In genomic region chr21:29265690-29266479, GRCh38 we compare ENCODE assay signal across 13 cellular contexts. TPM values are rescaled to one million over a fixed set of nuclear protein-coding genes. Genes with fewer than 3 reads are reported as not detected.
DNase-seq lines count a peak whose midpoint lies in the region; ATAC-seq and TF ChIP-seq lines count a peak whose summit lies in the region.
"Had no signal": no experiment of that assay in that cellular context is flagged by ENCODE, and none has a peak within 500 bp of the region (broad histone marks: within the 10 kb centered on the region; RNA-seq: fewer than 3 reads in every experiment).

No MANE protein-coding gene starts in this region.

- H3K4me3 Mint-ChIP-seq in activated CD8-positive, alpha-beta T cell treated with anti-CD3 and anti-CD28 coated beads for 36 hours, result no peak overlapping the region
- no peak overlapping the region for H3K4me3 Mint-ChIP-seq in activated CD8-positive, alpha-beta T cell treated with anti-CD3 and anti-CD28 coated beads, Interleukin-2, amount 10 ng/mL, durations not matched to agents 7 days and 5 days
- no peak overlapping the region for H3K4me3 Mint-ChIP-seq in stimulated activated memory B cell treated with anti-CD40 and anti-IgM and Interleukin-4, amounts not matched to agents 10 μg/mL and 1 μg/mL and 100 μg/mL, for 72 hours
- H3K4me3 Mint-ChIP-seq in endothelial cell (ENCODE audit: unreplicated experiment), result no peak overlapping the region
- H3K4me3 Mint-ChIP-seq: GM23338 had no signal

- H3K27me3 Mint-ChIP-seq in activated CD8-positive, alpha-beta T cell treated with anti-CD3 and anti-CD28 coated beads for 36 hours, result no peaks in the 10 kb centered on the region
- peaks cover 3% of the 10 kb centered on the region for H3K27me3 Mint-ChIP-seq in activated CD8-positive, alpha-beta T cell treated with anti-CD3 and anti-CD28 coated beads, Interleukin-2, amount 10 ng/mL, durations not matched to agents 7 days and 5 days (ENCODE audit: low read depth)
- H3K27me3 Mint-ChIP-seq in stimulated activated memory B cell treated with anti-CD40 and anti-IgM and Interleukin-4, amounts not matched to agents 10 μg/mL and 1 μg/mL and 100 μg/mL, for 72 hours, result no peaks in the 10 kb centered on the region
- H3K27me3 Mint-ChIP-seq in endothelial cell (ENCODE audit: unreplicated experiment), result peaks cover 7% of the 10 kb centered on the region

- H3K4me1 Mint-ChIP-seq in activated CD8-positive, alpha-beta T cell treated with anti-CD3 and anti-CD28 coated beads for 36 hours (ENCODE audit: low read depth), result peaks cover 9% of the 10 kb centered on the region
- H3K4me1 Mint-ChIP-seq in activated CD8-positive, alpha-beta T cell treated with anti-CD3 and anti-CD28 coated beads, Interleukin-2, amount 10 ng/mL, durations not matched to agents 7 days and 5 days (ENCODE audit: low read depth), result no peaks in the 10 kb centered on the region
- peaks cover 28% of the 10 kb centered on the region for H3K4me1 Mint-ChIP-seq in stimulated activated memory B cell treated with anti-CD40 and anti-IgM and Interleukin-4, amounts not matched to agents 10 μg/mL and 1 μg/mL and 100 μg/mL, for 72 hours
- H3K4me1 Mint-ChIP-seq in endothelial cell (ENCODE audit: unreplicated experiment), result no peaks in the 10 kb centered on the region
- H3K4me1 Mint-ChIP-seq: GM23338 had no signal

- no peak overlapping the region for H3K27ac ChIP-seq in testis
- H3K27ac ChIP-seq: body of pancreas, pancreas had no signal

- no peaks in the 10 kb centered on the region for H3K9me3 ChIP-seq in testis
- H3K9me3 ChIP-seq: body of pancreas, pancreas had no signal

- H3K27me3 ChIP-seq in testis, result no peaks in the 10 kb centered on the region
- H3K27me3 ChIP-seq: body of pancreas, pancreas had no signal

- 70 to 76% methylated on average over 6 of the region's 6 CpGs for WGBS in testis, 2 donors

- peak; percentile 78 for DNase-seq in activated CD8-positive, alpha-beta T cell treated with anti-CD3 and anti-CD28 coated beads for 36 hours
- DNase-seq in activated CD8-positive, alpha-beta T cell treated with anti-CD3 and anti-CD28 coated beads, Interleukin-2, amount 10 ng/mL, durations not matched to agents 7 days and 5 days, result no peak
- no peak for DNase-seq in testis
- DNase-seq in endothelial cell (ENCODE audit: low spot score), result no peak
- no peak for DNase-seq in cardiac septum (ENCODE audit: low spot score)
- DNase-seq: body of pancreas, left colon, NCI-H1436, pancreas had no signal

- no peaks in the 10 kb centered on the region for H3K4me1 ChIP-seq in testis
- H3K4me1 ChIP-seq: body of pancreas, pancreas had no signal

- peaks cover 4% of the 10 kb centered on the region for H3K9me3 Mint-ChIP-seq in activated CD8-positive, alpha-beta T cell treated with anti-CD3 and anti-CD28 coated beads for 36 hours
- no peaks in the 10 kb centered on the region for H3K9me3 Mint-ChIP-seq in activated CD8-positive, alpha-beta T cell treated with anti-CD3 and anti-CD28 coated beads, Interleukin-2, amount 10 ng/mL, durations not matched to agents 7 days and 5 days (ENCODE audit: insufficient read depth)
- H3K9me3 Mint-ChIP-seq in stimulated activated memory B cell treated with anti-CD40 and anti-IgM and Interleukin-4, amounts not matched to agents 10 μg/mL and 1 μg/mL and 100 μg/mL, for 72 hours, result peaks cover 4% of the 10 kb centered on the region
- no peaks in the 10 kb centered on the region for H3K9me3 Mint-ChIP-seq in endothelial cell (ENCODE audit: unreplicated experiment)
- H3K9me3 Mint-ChIP-seq: GM23338 had no signal

- no peak for TF ChIP-seq CTCF in activated CD8-positive, alpha-beta T cell treated with anti-CD3 and anti-CD28 coated beads for 36 hours (IDR thresholded peaks at IDR 0.05)
- TF ChIP-seq CTCF in testis (IDR thresholded peaks at IDR 0.05) (no peak), endothelial cell (IDR thresholded peaks at IDR 0.05; ENCODE audit: unreplicated experiment) (no peak)

- no peak for TF ChIP-seq POLR2A in testis (IDR thresholded peaks at IDR 0.05)

- POLR2A ChIA-PET in activated CD8-positive, alpha-beta T cell treated with anti-CD3 and anti-CD28 coated beads for 36 hours (lab: Charles Lee), result interaction anchor here (0.8 to 1.4 kb wide), 2 partner anchors 11 to 20 kb away, joined by 3 to 4 read pairs; no protein-coding TSS in a partner anchor
- POLR2A ChIA-PET in activated CD8-positive, alpha-beta T cell treated with anti-CD3 and anti-CD28 coated beads, Interleukin-2, amount 10 ng/mL, durations not matched to agents 7 days and 5 days (lab: Charles Lee), result no interaction called here

- no peak overlapping the region for H3K4me3 ChIP-seq in testis
- H3K4me3 ChIP-seq: body of pancreas, GM23338, pancreas had no signal

- intact Hi-C loops in activated CD8-positive, alpha-beta T cell treated with anti-CD3 and anti-CD28 coated beads for 36 hours (cut with micrococcal nuclease), result no loop called here
- intact Hi-C loops in testis (cut with DNase I; ENCODE audit: low total_unique reads), result no loop called here
- intact Hi-C loops in cardiac septum (cut with DNase I), result no loop called here

- ATAC-seq in activated CD8-positive, alpha-beta T cell treated with anti-CD3 and anti-CD28 coated beads for 36 hours, result peak; percentile 93
- ATAC-seq in activated CD8-positive, alpha-beta T cell treated with anti-CD3 and anti-CD28 coated beads, Interleukin-2, amount 10 ng/mL, durations not matched to agents 7 days and 5 days, result no peak
- ATAC-seq in HG03571 (IDR thresholded peaks at IDR 0.05; ENCODE audit: unreplicated experiment) (peak; percentile 53), esophagus mucosa (peak; percentile 70)
- peak; percentile 63 for ATAC-seq in stimulated activated memory B cell treated with anti-CD40 and anti-IgM and Interleukin-4, amounts not matched to agents 10 μg/mL and 1 μg/mL and 100 μg/mL, for 72 hours
- ATAC-seq: body of pancreas, GM23338, left colon, pancreas had no signal

- peak overlapping the region; percentile 81 for H3K27ac Mint-ChIP-seq in activated CD8-positive, alpha-beta T cell treated with anti-CD3 and anti-CD28 coated beads for 36 hours
- no peak overlapping the region for H3K27ac Mint-ChIP-seq in activated CD8-positive, alpha-beta T cell treated with anti-CD3 and anti-CD28 coated beads, Interleukin-2, amount 10 ng/mL, durations not matched to agents 7 days and 5 days
- peak overlapping the region; percentile 81 for H3K27ac Mint-ChIP-seq in stimulated activated memory B cell treated with anti-CD40 and anti-IgM and Interleukin-4, amounts not matched to agents 10 μg/mL and 1 μg/mL and 100 μg/mL, for 72 hours
- H3K27ac Mint-ChIP-seq in endothelial cell (ENCODE audit: unreplicated experiment), result no peak overlapping the region
- H3K27ac Mint-ChIP-seq: GM23338 had no signal

- no peaks in the 10 kb centered on the region for H3K36me3 ChIP-seq in testis (ENCODE audit: low read depth, missing control alignments)
- H3K36me3 ChIP-seq: pancreas had no signal

- peaks cover 4% of the 10 kb centered on the region for H3K36me3 Mint-ChIP-seq in activated CD8-positive, alpha-beta T cell treated with anti-CD3 and anti-CD28 coated beads for 36 hours (ENCODE audit: low read depth)
- no peaks in the 10 kb centered on the region for H3K36me3 Mint-ChIP-seq in activated CD8-positive, alpha-beta T cell treated with anti-CD3 and anti-CD28 coated beads, Interleukin-2, amount 10 ng/mL, durations not matched to agents 7 days and 5 days (ENCODE audit: low read depth)
- H3K36me3 Mint-ChIP-seq in stimulated activated memory B cell treated with anti-CD40 and anti-IgM and Interleukin-4, amounts not matched to agents 10 μg/mL and 1 μg/mL and 100 μg/mL, for 72 hours, result no peaks in the 10 kb centered on the region
- no peaks in the 10 kb centered on the region for H3K36me3 Mint-ChIP-seq in endothelial cell (ENCODE audit: low read depth, unreplicated experiment)

- CTCF ChIA-PET in activated CD8-positive, alpha-beta T cell treated with anti-CD3 and anti-CD28 coated beads for 36 hours (lab: Charles Lee), result interaction anchor here (1.0 kb wide), 1 partner anchor 22 kb away, joined by 3 read pairs; no protein-coding TSS in a partner anchor
- CTCF ChIA-PET in activated CD8-positive, alpha-beta T cell treated with anti-CD3 and anti-CD28 coated beads, Interleukin-2, amount 10 ng/mL, durations not matched to agents 7 days and 5 days (lab: Charles Lee), result no interaction called here

RNA-seq across cellular contexts. Expression of gene BACH1, which starts 32.8 kb away (rescaled TPM):
- 10 to 100 TPM; 27.3 to 28.2 TPM for total RNA-seq in activated CD8-positive, alpha-beta T cell treated with anti-CD3 and anti-CD28 coated beads for 36 hours
- 10 to 100 TPM; 23.5 to 23.7 TPM for total RNA-seq in activated CD8-positive, alpha-beta T cell treated with anti-CD3 and anti-CD28 coated beads, Interleukin-2, amount 10 ng/mL, durations not matched to agents 7 days and 5 days
- total RNA-seq in esophagus mucosa (61.5 TPM), testis (10 to 100 TPM; 41.9 to 57.7 TPM), endothelial cell (ENCODE audit: unreplicated experiment) (49.4 TPM), cardiac septum (51.3 TPM)
- 43.9 TPM for polyA plus RNA-seq in testis (ENCODE audit: insufficient read depth, low read depth, low replicate concordance)

Comparison
In these comparisons a context has a peak if more than half of its experiments do, and no peak if none do; other contexts are left out.
1. H3K27ac Mint-ChIP-seq: peak in activated CD8-positive, alpha-beta T cell treated with anti-CD3 and anti-CD28 coated beads for 36 hours (single experiment) and stimulated activated memory B cell treated with anti-CD40 and anti-IgM and Interleukin-4, amounts not matched to agents 10 μg/mL and 1 μg/mL and 100 μg/mL, for 72 hours (single experiment); none in activated CD8-positive, alpha-beta T cell treated with anti-CD3 and anti-CD28 coated beads, Interleukin-2, amount 10 ng/mL, durations not matched to agents 7 days and 5 days (single experiment) and endothelial cell (single experiment).